In genomic region chr19:49677232-49677881, GRCh38 we compare ENCODE assay signal across 8 cellular contexts. TPM values are rescaled to one million over a fixed set of nuclear protein-coding genes. Genes with fewer than 3 reads are reported as not detected.
DNase-seq lines count a peak whose midpoint lies in the region; ATAC-seq and TF ChIP-seq lines count a peak whose summit lies in the region.

PRMT1 (plus strand) TSS chr19:49677271; CDS start chr19:49677281, 10 bp downstream.

- H3K36me3 ChIP-seq in ACC112 (ENCODE audit: insufficient read depth, low read length) = no peaks in the 10 kb centered on the region; the same call in 1 of the 2 replicates
- peaks cover 6 to 7% of the 10 kb centered on the region in 2 donors for H3K36me3 ChIP-seq in body of pancreas (replicated peaks in 1 of 2; ENCODE audit: insufficient read depth in 1 of 2, low read depth in 2 of 2)
- peaks cover 32% of the 10 kb centered on the region for H3K36me3 ChIP-seq in iPS-20b (ENCODE audit: insufficient read depth, low read depth, low read length)

- H3K9ac ChIP-seq in iPS-20b (ENCODE audit: low read depth, low read length) = peak within 1 kb of the TSS; percentile 100

- TF ChIP-seq CTCF in body of pancreas (IDR thresholded peaks at IDR 0.05) = no peak

- 0% methylated on average over 17 to 54 of the region's 56 CpGs for WGBS in body of pancreas, 2 donors

- DNase-seq in body of pancreas (peak in 2 of 4 donors; percentile 45 to 55), LoVo (ENCODE audit: low spot score) (no peak)

- H2AFZ ChIP-seq in ACC112 (ENCODE audit: low read length, unreplicated experiment) = peak within 1 kb of the TSS; percentile 10

- H3K9me3 ChIP-seq in body of pancreas = no peaks in the 10 kb centered on the region
- no peaks in the 10 kb centered on the region for H3K9me3 ChIP-seq in iPS-20b (ENCODE audit: insufficient read depth, low read depth, low read length)

- H3K4me1 ChIP-seq in ACC112 (ENCODE audit: control insufficient read depth, insufficient read depth, low read length, unreplicated experiment) (peaks cover 15% of the 10 kb centered on the region), body of pancreas (peaks cover 49% of the 10 kb centered on the region), iPS-20b (ENCODE audit: insufficient read depth, low read length) (peaks cover 9% of the 10 kb centered on the region; the same call in 1 of the 2 replicates)

- H3K27ac ChIP-seq in ACC112 (ENCODE audit: low read depth, low read length) (peak within 1 kb of the TSS; percentile 83), body of pancreas (peak within 1 kb of the TSS; percentile 91 to 95 (median 94)), iPS-20b (ENCODE audit: low read length) (peak within 1 kb of the TSS; percentile 97), skin epidermis (peak within 1 kb of the TSS; percentile 81 to 98 (median 96))

- H3K27me3 ChIP-seq in ACC112 (ENCODE audit: insufficient read depth, low read length) (no peaks in the 10 kb centered on the region), body of pancreas (no peaks in the 10 kb centered on the region), iPS-20b (ENCODE audit: insufficient read depth, low read length) (no peaks in the 10 kb centered on the region)

- H3K79me2 ChIP-seq in ACC112 (ENCODE audit: control insufficient read depth, insufficient read depth, low read length, unreplicated experiment) = peaks cover 34% of the 10 kb centered on the region

- TF ChIP-seq POLR2A in Raji (IDR thresholded peaks at IDR 0.05; ENCODE audit: insufficient read depth, low read depth, low read length) (peak; percentile 86), body of pancreas (IDR thresholded peaks at IDR 0.05) (peak; percentile 74 to 95 (median 92))

- H3K4me3 ChIP-seq in ACC112 (ENCODE audit: low read depth, low read length) (peak within 1 kb of the TSS; percentile 94), body of pancreas (peak within 1 kb of the TSS; percentile 90 to 92), iPS-20b (ENCODE audit: low read length) (peak within 1 kb of the TSS; percentile 99), skin epidermis (peak within 1 kb of the TSS; percentile 68 to 99 (median 93))

- intact Hi-C loops in body of pancreas (cut with DNase I) = no loop called here

- ATAC-seq in GM18909 (IDR thresholded peaks at IDR 0.05; ENCODE audit: poor library complexity, unreplicated experiment) (peak; percentile 16), body of pancreas (no peak), HG02763 (IDR thresholded peaks at IDR 0.05; ENCODE audit: unreplicated experiment) (no peak)

RNA-seq across cellular contexts. Expression of gene PRMT1, which starts in this region (rescaled TPM):
- total RNA-seq in body of pancreas = 10 to 100 TPM; 45.4 to 71.2 TPM
